ENCODE assay signal across 11 cellular contexts in the genomic region with DNA sequence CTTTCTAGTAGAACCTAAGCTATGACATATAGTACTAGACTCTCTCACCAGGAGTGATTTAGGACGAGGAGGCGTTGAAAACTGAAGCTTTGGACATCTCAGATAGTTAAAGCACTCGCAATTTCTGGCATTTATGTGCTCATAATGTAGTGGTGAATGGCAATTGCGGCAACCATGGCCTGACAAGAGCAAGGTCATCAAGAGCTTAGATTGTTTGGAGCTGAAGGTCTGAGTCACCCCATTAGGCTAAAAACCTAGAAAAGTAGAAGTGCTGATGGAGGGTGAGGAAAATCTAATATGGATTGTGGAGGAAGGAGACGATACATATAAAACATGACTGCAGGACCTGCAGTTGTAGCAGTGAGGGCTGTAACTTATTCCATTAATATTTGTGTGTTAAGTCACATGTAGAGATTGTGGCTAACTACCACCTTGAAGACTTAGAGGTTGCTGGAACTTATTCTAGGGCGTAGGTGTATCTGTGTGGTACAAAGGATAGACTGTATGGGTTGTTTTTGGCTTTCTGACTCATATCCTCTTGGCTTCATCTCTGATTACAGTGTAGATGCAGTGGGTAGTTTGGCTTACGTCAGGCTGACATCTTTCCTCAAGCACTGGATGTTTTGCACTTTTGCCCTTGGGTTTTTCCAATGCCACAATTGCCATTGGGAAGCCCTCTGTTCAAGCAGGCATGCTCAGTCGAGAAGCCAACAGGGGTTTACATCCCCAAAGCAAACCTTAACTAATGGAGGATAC.
DNase-seq lines count a peak whose midpoint lies in the region; ATAC-seq and TF ChIP-seq lines count a peak whose summit lies in the region.
"Had no signal": no experiment of that assay in that cellular context is flagged by ENCODE, and none has a peak within 500 bp of the region (broad histone marks: within the 10 kb centered on the region; RNA-seq: fewer than 3 reads in every experiment).

No MANE protein-coding gene starts in this region.

- no peaks in the 10 kb centered on the region for H3K9me3 Mint-ChIP-seq in activated CD4-positive, alpha-beta T cell treated with anti-CD3 and anti-CD28 coated beads for 36 hours (ENCODE audit: low read depth)
- H3K9me3 Mint-ChIP-seq: endodermal cell, IgD-negative memory B cell had no signal

- no peak overlapping the region for H3K4me3 ChIP-seq in fibroblast of lung (replicated peaks in 1 of 4; ENCODE audit: control extremely low read depth in 1 of 4, insufficient read depth in 1 of 4, low read depth in 3 of 4, low read length in 4 of 4)
- H3K4me3 ChIP-seq: lung had no signal

- peak overlapping the region; percentile 50 for H3K27ac ChIP-seq in fibroblast of lung (ENCODE audit: insufficient read depth, low read length)

- DNase-seq in activated CD4-positive, alpha-beta T cell treated with anti-CD3 and anti-CD28 coated beads for 36 hours = peak; percentile 18
- no peak for DNase-seq in activated CD4-positive, alpha-beta T cell treated with anti-CD3 and anti-CD28 coated beads for 1 hour
- no peak for DNase-seq in T-helper 17 cell
- peak; percentile 94 to 99 for DNase-seq in fibroblast of lung (ENCODE audit: low read depth in 2 of 2)
- DNase-seq in stimulated activated CD4-positive, alpha-beta T cell treated with anti-CD3 and anti-CD28 coated beads, Interleukin-4, amount 100 ng/mL, for 24 hours = peak; percentile 24
- DNase-seq in midbrain (lab: John Stamatoyannopoulos, UW) = no peak
- no peak for DNase-seq in NCI-H1694 (lab: John Stamatoyannopoulos, UW)
- DNase-seq in C1 segment of cervical spinal cord (lab: John Stamatoyannopoulos, UW) = no peak
- DNase-seq: endodermal cell had no signal

- intact Hi-C loops in activated CD4-positive, alpha-beta T cell treated with anti-CD3 and anti-CD28 coated beads for 36 hours (cut with DNase I, micrococcal nuclease) = loop anchor here (1.0 to 10.0 kb wide), 5 partner anchors 61 to 307 kb away; no protein-coding TSS in a partner anchor

- no peaks in the 10 kb centered on the region for H3K36me3 ChIP-seq in fibroblast of lung (ENCODE audit: control insufficient read depth, insufficient read depth, low read length)

- H3K27me3 Mint-ChIP-seq in activated CD4-positive, alpha-beta T cell treated with anti-CD3 and anti-CD28 coated beads for 36 hours = peaks cover 32% of the 10 kb centered on the region
- H3K27me3 Mint-ChIP-seq in T-helper 17 cell = peaks cover 5% of the 10 kb centered on the region

- ATAC-seq in activated CD4-positive, alpha-beta T cell treated with anti-CD3 and anti-CD28 coated beads for 36 hours = peak; percentile 97
- ATAC-seq in T-helper 17 cell = peak; percentile 98

- CTCF ChIA-PET in activated CD4-positive, alpha-beta T cell treated with anti-CD3 and anti-CD28 coated beads for 36 hours (lab: Charles Lee) = interaction anchor here (1.2 to 1.3 kb wide), 2 partner anchors 92 to 140 kb away, joined by 4 to 6 read pairs; no protein-coding TSS in a partner anchor

- peaks cover 17% of the 10 kb centered on the region for H3K4me1 Mint-ChIP-seq in activated CD4-positive, alpha-beta T cell treated with anti-CD3 and anti-CD28 coated beads for 36 hours
- H3K4me1 Mint-ChIP-seq in T-helper 17 cell = peaks cover 16% of the 10 kb centered on the region
- H3K4me1 Mint-ChIP-seq: endodermal cell, IgD-negative memory B cell had no signal

- peak overlapping the region; percentile 26 for H3K4me2 ChIP-seq in fibroblast of lung (ENCODE audit: extremely low read depth, insufficient read depth, low read length)

- H3K4me3 Mint-ChIP-seq in activated CD4-positive, alpha-beta T cell treated with anti-CD3 and anti-CD28 coated beads for 36 hours = no peak overlapping the region
- H3K4me3 Mint-ChIP-seq in T-helper 17 cell = no peak overlapping the region
- H3K4me3 Mint-ChIP-seq: endodermal cell, IgD-negative memory B cell had no signal

- no peak for TF ChIP-seq CTCF in fibroblast of lung (conservative IDR thresholded peaks at IDR 0.05 in 1 of 2, IDR thresholded peaks at IDR 0.05 in 1 of 2; ENCODE audit: low read depth in 1 of 2, low read length in 2 of 2)

- H3K27ac Mint-ChIP-seq in activated CD4-positive, alpha-beta T cell treated with anti-CD3 and anti-CD28 coated beads for 36 hours = no peak overlapping the region
- peak overlapping the region; percentile 22 for H3K27ac Mint-ChIP-seq in T-helper 17 cell
- H3K27ac Mint-ChIP-seq: endodermal cell, IgD-negative memory B cell had no signal

- H3K36me3 Mint-ChIP-seq in activated CD4-positive, alpha-beta T cell treated with anti-CD3 and anti-CD28 coated beads for 36 hours (ENCODE audit: low read depth) = no peaks in the 10 kb centered on the region
- no peaks in the 10 kb centered on the region for H3K36me3 Mint-ChIP-seq in T-helper 17 cell (ENCODE audit: low read depth)
- H3K36me3 Mint-ChIP-seq: IgD-negative memory B cell had no signal

- H3K9ac ChIP-seq in fibroblast of lung (ENCODE audit: insufficient read depth, low read length) = no peak overlapping the region

- no peaks in the 10 kb centered on the region for H3K9me3 ChIP-seq in T-helper 17 cell (ENCODE audit: control insufficient read depth, low read length, poor library complexity, severe bottlenecking)
- H3K9me3 ChIP-seq in fibroblast of lung (ENCODE audit: control insufficient read depth, insufficient read depth, low read depth, low read length) = no peaks in the 10 kb centered on the region

- no peaks in the 10 kb centered on the region for H3K79me2 ChIP-seq in fibroblast of lung (ENCODE audit: control insufficient read depth, insufficient read depth, low read length)

- H3K27me3 ChIP-seq in fibroblast of lung (ENCODE audit: control insufficient read depth, insufficient read depth, low read length) = no peaks in the 10 kb centered on the region

- POLR2A ChIA-PET in activated CD4-positive, alpha-beta T cell treated with anti-CD3 and anti-CD28 coated beads for 36 hours (lab: Charles Lee) = no interaction called here

- H3K4me1 ChIP-seq in fibroblast of lung (ENCODE audit: control insufficient read depth, extremely low read depth, insufficient read depth, low read length) = peaks cover 2% of the 10 kb centered on the region

- no peaks in the 10 kb centered on the region for H4K20me1 ChIP-seq in fibroblast of lung (ENCODE audit: control insufficient read depth, extremely low read depth, insufficient read depth, low read length)

- no peak overlapping the region for H2AFZ ChIP-seq in fibroblast of lung (ENCODE audit: low read length)

Comparison
In these comparisons a context has a peak if more than half of its experiments do, and no peak if none do; other contexts are left out.
1. DNase-seq: peak in activated CD4-positive, alpha-beta T cell treated with anti-CD3 and anti-CD28 coated beads for 36 hours (single experiment), fibroblast of lung (2 of 2) and stimulated activated CD4-positive, alpha-beta T cell treated with anti-CD3 and anti-CD28 coated beads, Interleukin-4, amount 100 ng/mL, for 24 hours (single experiment); none in activated CD4-positive, alpha-beta T cell treated with anti-CD3 and anti-CD28 coated beads for 1 hour (single experiment), T-helper 17 cell (0 of 3), midbrain (single experiment), NCI-H1694 (single experiment) and C1 segment of cervical spinal cord (0 of 14).